In genomic region chr13:42039457-42039945, GRCh38 we compare ENCODE assay signal across 8 cellular contexts. TPM values are rescaled to one million over a fixed set of nuclear protein-coding genes. Genes with fewer than 3 reads are reported as not detected.
DNase-seq lines count a peak whose midpoint lies in the region; ATAC-seq, FAIRE-seq and TF ChIP-seq lines count a peak whose summit lies in the region.

No MANE protein-coding gene starts in this region.

- H3K4me3 Mint-ChIP-seq in chondrocyte (ENCODE audit: unreplicated experiment): peak overlapping the region; percentile 80
- H3K4me3 Mint-ChIP-seq in memory B cell: peak overlapping the region; percentile 91

- H3K9me3 Mint-ChIP-seq in chondrocyte (ENCODE audit: low read depth): peaks cover 19% of the 10 kb centered on the region
- peaks cover 5% of the 10 kb centered on the region for H3K9me3 Mint-ChIP-seq in memory B cell

- no peak for TF ChIP-seq CTCF in chondrocyte (IDR thresholded peaks at IDR 0.05)

- ATAC-seq in GM18907 (IDR thresholded peaks at IDR 0.05; ENCODE audit: unreplicated experiment) (peak; percentile 17), memory B cell (ENCODE audit: low read depth) (peak; percentile 18), GM21367 (IDR thresholded peaks at IDR 0.05; ENCODE audit: unreplicated experiment) (no peak)

- peaks cover 26% of the 10 kb centered on the region for H3K4me1 Mint-ChIP-seq in chondrocyte (ENCODE audit: low read depth)
- peaks cover 15% of the 10 kb centered on the region for H3K4me1 Mint-ChIP-seq in memory B cell

- H3K27ac Mint-ChIP-seq in chondrocyte (ENCODE audit: unreplicated experiment) (peak overlapping the region; percentile 81), memory B cell (peak overlapping the region; percentile 54)

- H3K27me3 Mint-ChIP-seq in chondrocyte (ENCODE audit: low read depth) (no peaks in the 10 kb centered on the region), memory B cell (peaks cover 12% of the 10 kb centered on the region)

- peaks cover 1% of the 10 kb centered on the region for H3K36me3 Mint-ChIP-seq in chondrocyte (ENCODE audit: low read depth)
- H3K36me3 Mint-ChIP-seq in memory B cell: no peaks in the 10 kb centered on the region

- no peak for FAIRE-seq in urothelium cell line (lab: Jason Lieb, UNC)

- DNase-seq in A172 (ENCODE audit: low spot score) (peak; percentile 51), MV-4-11 (lab: John Stamatoyannopoulos, UW) (peak; percentile 44), chondrocyte (ENCODE audit: low spot score) (no peak), memory B cell (ENCODE audit: low spot score in 2 of 2) (peak in 1 of 2 donors; percentile 7), urothelium cell line (ENCODE audit: low spot score) (peak; percentile 12)
- DNase-seq in stimulated activated CD8-positive, alpha-beta memory T cell treated with anti-CD3 and anti-CD28 coated beads, Interleukin-4, amount 100 ng/mL, for 48 hours: no peak

RNA-seq across cellular contexts. Expression of gene DGKH, which starts 8.9 kb away (rescaled TPM):
- 3.8 and 5.3 TPM in 2 replicates for total RNA-seq in A172 (2014; rRNA removed; shearing (Covaris generic))
- 10.9 to 14.7 TPM (median 14.0 TPM) in 3 replicates for total RNA-seq in chondrocyte

Comparison
In these comparisons a context has a peak if more than half of its experiments do, and no peak if none do; other contexts are left out.
1. DNase-seq: peak in A172 (single experiment), MV-4-11 (single experiment) and urothelium cell line (single experiment); none in chondrocyte (single experiment) and stimulated activated CD8-positive, alpha-beta memory T cell treated with anti-CD3 and anti-CD28 coated beads, Interleukin-4, amount 100 ng/mL, for 48 hours (single experiment).